ENCODE assay signal across 8 cellular contexts in genomic region chrX:119693032-119693995, GRCh38. TPM values are rescaled to one million over a fixed set of nuclear protein-coding genes. Genes with fewer than 3 reads are reported as not detected.
DNase-seq lines count a peak whose midpoint lies in the region; ATAC-seq and TF ChIP-seq lines count a peak whose summit lies in the region.

SEPTIN6 (minus strand) TSS chrX:119693168; CDS start chrX:119693105, 63 bp downstream.

- H3K27me3 ChIP-seq in Caco-2 (replicated peaks; ENCODE audit: control insufficient read depth, insufficient read depth, low read length), result no peaks in the 10 kb centered on the region
- no peaks in the 10 kb centered on the region for H3K27me3 ChIP-seq in HL-60 (ENCODE audit: insufficient read depth, poor library complexity, severe bottlenecking)
- H3K27me3 ChIP-seq in Panc1 (ENCODE audit: control insufficient read depth, insufficient read depth, low read length), result no peaks in the 10 kb centered on the region
- H3K27me3 ChIP-seq in fibroblast of lung (ENCODE audit: control insufficient read depth, insufficient read depth, low read length), result no peaks in the 10 kb centered on the region

- H3K27ac Mint-ChIP-seq in Caco-2 (ENCODE audit: unreplicated experiment) (peak within 1 kb of the TSS; percentile 59), natural killer cell (peak within 1 kb of the TSS; percentile 96 to 98)
- H3K27ac Mint-ChIP-seq in stimulated activated naive CD8-positive, alpha-beta T cell treated with anti-CD3 and anti-CD28 coated beads, Interleukin-15, Interleukin-2, amounts not matched to agents 100 ng/mL and 50 ng/mL, for 24 hours, result peak within 1 kb of the TSS; percentile 100

- no peak for TF ChIP-seq CTCF in Caco-2 (IDR thresholded peaks at IDR 0.05; ENCODE audit: insufficient read depth in 1 of 2, low read depth in 1 of 2, low read length in 1 of 2, severe bottlenecking in 1 of 2, unreplicated experiment in 1 of 2)
- TF ChIP-seq CTCF in HL-60 (IDR thresholded peaks at IDR 0.05; ENCODE audit: insufficient read depth, low read length), result no peak
- no peak for TF ChIP-seq CTCF in Panc1 (IDR thresholded peaks at IDR 0.05)
- no peak for TF ChIP-seq CTCF in fibroblast of lung (conservative IDR thresholded peaks at IDR 0.05 in 1 of 2, IDR thresholded peaks at IDR 0.05 in 1 of 2; ENCODE audit: low read depth in 1 of 2, low read length in 2 of 2)
- no peak for TF ChIP-seq CTCF in natural killer cell (IDR thresholded peaks at IDR 0.05)

- BruUV-seq in Caco-2 (replicated peaks; lab: Mats Ljungman, UMichigan), result no TSS peak
- no TSS peak for BruUV-seq in Panc1 (replicated peaks; lab: Mats Ljungman, UMichigan)

- no peaks in the 10 kb centered on the region for H3K4me1 ChIP-seq in Caco-2
- H3K4me1 ChIP-seq in Panc1 (ENCODE audit: control insufficient read depth, insufficient read depth, low read length), result peaks cover 6% of the 10 kb centered on the region
- H3K4me1 ChIP-seq in fibroblast of lung (ENCODE audit: control insufficient read depth, extremely low read depth, insufficient read depth, low read length), result no peaks in the 10 kb centered on the region

- H3K36me3 ChIP-seq in Caco-2 (ENCODE audit: control insufficient read depth, insufficient read depth, low read length) (no peaks in the 10 kb centered on the region), Panc1 (ENCODE audit: control insufficient read depth, insufficient read depth, low read length) (no peaks in the 10 kb centered on the region), fibroblast of lung (ENCODE audit: control insufficient read depth, insufficient read depth, low read length) (no peaks in the 10 kb centered on the region)

- no peaks in the 10 kb centered on the region for H3K36me3 Mint-ChIP-seq in Caco-2 (ENCODE audit: insufficient read depth, unreplicated experiment)
- H3K36me3 Mint-ChIP-seq in activated T-cell treated with anti-CD3 and anti-CD28 coated beads, Interleukin-2, amount 50 U/mL, for 4 hours (ENCODE audit: insufficient read depth), result no peaks in the 10 kb centered on the region
- H3K36me3 Mint-ChIP-seq in natural killer cell, result no peaks in the 10 kb centered on the region
- no peaks in the 10 kb centered on the region for H3K36me3 Mint-ChIP-seq in stimulated activated naive CD8-positive, alpha-beta T cell treated with anti-CD3 and anti-CD28 coated beads, Interleukin-15, Interleukin-2, amounts not matched to agents 100 ng/mL and 50 ng/mL, for 24 hours (ENCODE audit: low read depth)

- in situ Hi-C loops in Panc1 (cut with HindIII; ENCODE audit: low pct_unique_long_range_greater_than_20kb, low sequenced_read_pairs), result no loop called here

- H4K20me1 ChIP-seq in fibroblast of lung (ENCODE audit: control insufficient read depth, extremely low read depth, insufficient read depth, low read length), result no peaks in the 10 kb centered on the region

- H3K4me3 Mint-ChIP-seq in Caco-2 (ENCODE audit: unreplicated experiment), result peak within 1 kb of the TSS; percentile 89
- peak within 1 kb of the TSS; percentile 98 for H3K4me3 Mint-ChIP-seq in activated T-cell treated with anti-CD3 and anti-CD28 coated beads, Interleukin-2, amount 50 U/mL, for 4 hours
- peak within 1 kb of the TSS; percentile 95 for H3K4me3 Mint-ChIP-seq in natural killer cell
- H3K4me3 Mint-ChIP-seq in stimulated activated naive CD8-positive, alpha-beta T cell treated with anti-CD3 and anti-CD28 coated beads, Interleukin-15, Interleukin-2, amounts not matched to agents 100 ng/mL and 50 ng/mL, for 24 hours, result peak within 1 kb of the TSS; percentile 98

- H3K9me3 ChIP-seq in Caco-2 (no peaks in the 10 kb centered on the region), Panc1 (ENCODE audit: control insufficient read depth, insufficient read depth, low read depth, low read length) (no peaks in the 10 kb centered on the region), fibroblast of lung (ENCODE audit: control insufficient read depth, insufficient read depth, low read depth, low read length) (no peaks in the 10 kb centered on the region)

- H2AFZ ChIP-seq in fibroblast of lung (ENCODE audit: low read length), result peak within 1 kb of the TSS; percentile 41

- POLR2A ChIA-PET in Caco-2 (lab: Charles Lee) (interaction anchor here (0.5 to 1.0 kb wide), 3 partner anchors 13 to 65 kb away, joined by 4 read pairs; partner anchors contain the start of gene SOWAHD), Panc1 (lab: Charles Lee) (interaction anchor here (0.5 to 1.1 kb wide), 5 partner anchors 52 to 1017 kb away, joined by 3 to 9 read pairs (median 3); partner anchors contain the start of gene SOWAHD)

- H3K4me2 ChIP-seq in fibroblast of lung (ENCODE audit: extremely low read depth, insufficient read depth, low read length), result peak within 1 kb of the TSS; percentile 40

- H3K4me1 Mint-ChIP-seq in Caco-2 (ENCODE audit: low read depth, unreplicated experiment) (no peaks in the 10 kb centered on the region), natural killer cell (peaks cover 26 to 47% of the 10 kb centered on the region in 2 donors)
- peaks cover 17% of the 10 kb centered on the region for H3K4me1 Mint-ChIP-seq in activated T-cell treated with anti-CD3 and anti-CD28 coated beads, Interleukin-2, amount 50 U/mL, for 4 hours (ENCODE audit: low read depth)
- H3K4me1 Mint-ChIP-seq in stimulated activated naive CD8-positive, alpha-beta T cell treated with anti-CD3 and anti-CD28 coated beads, Interleukin-15, Interleukin-2, amounts not matched to agents 100 ng/mL and 50 ng/mL, for 24 hours (ENCODE audit: low read depth), result peaks cover 18% of the 10 kb centered on the region

- H3K9me3 Mint-ChIP-seq in Caco-2 (ENCODE audit: unreplicated experiment), result no peaks in the 10 kb centered on the region
- H3K9me3 Mint-ChIP-seq in activated T-cell treated with anti-CD3 and anti-CD28 coated beads, Interleukin-2, amount 50 U/mL, for 4 hours, result no peaks in the 10 kb centered on the region
- no peaks in the 10 kb centered on the region for H3K9me3 Mint-ChIP-seq in natural killer cell
- H3K9me3 Mint-ChIP-seq in stimulated activated naive CD8-positive, alpha-beta T cell treated with anti-CD3 and anti-CD28 coated beads, Interleukin-15, Interleukin-2, amounts not matched to agents 100 ng/mL and 50 ng/mL, for 24 hours, result no peaks in the 10 kb centered on the region

- H3K9ac ChIP-seq in fibroblast of lung (ENCODE audit: insufficient read depth, low read length), result peak within 1 kb of the TSS; percentile 66

- H3K27ac ChIP-seq in HL-60 (replicated peaks) (peak within 1 kb of the TSS; percentile 89), Panc1 (ENCODE audit: low read length) (peak within 1 kb of the TSS; percentile 74), fibroblast of lung (ENCODE audit: insufficient read depth, low read length) (peak within 1 kb of the TSS; percentile 28)

- H3K79me2 ChIP-seq in fibroblast of lung (ENCODE audit: control insufficient read depth, insufficient read depth, low read length), result no peaks in the 10 kb centered on the region

- DNase-seq in Caco-2 (peak; percentile 63 to 68), HL-60 (ENCODE audit: low read depth in 1 of 2, low spot score in 1 of 2) (peak; percentile 61 to 78), Panc1 (ENCODE audit: low read depth, low spot score) (no peak), fibroblast of lung (ENCODE audit: low read depth in 2 of 2) (peak; percentile 58 to 72), natural killer cell (peak; percentile 78)
- peak; percentile 78 for DNase-seq in activated T-cell treated with anti-CD3 and anti-CD28 coated beads, Interleukin-2, amount 50 U/mL, for 4 hours

- ATAC-seq in GM19463 (IDR thresholded peaks at IDR 0.05; ENCODE audit: unreplicated experiment), result peak; percentile 59
- peak; percentile 88 for ATAC-seq in Panc1
- ATAC-seq in activated T-cell treated with anti-CD3 and anti-CD28 coated beads, Interleukin-2, amount 50 U/mL, for 4 hours, result peak; percentile 64 to 66
- ATAC-seq in natural killer cell, result peak; percentile 62 to 86 (median 73)

- H3K4me3 ChIP-seq in Caco-2 (ENCODE audit: low read depth, low read length) (peak within 1 kb of the TSS; percentile 64), HL-60 (replicated peaks; ENCODE audit: insufficient read depth, low read length) (peak within 1 kb of the TSS; percentile 72), Panc1 (ENCODE audit: low read depth in 2 of 2, low read length in 2 of 2) (peak within 1 kb of the TSS; percentile 71 to 77), fibroblast of lung (replicated peaks in 1 of 4; ENCODE audit: control extremely low read depth in 1 of 4, insufficient read depth in 1 of 4, low read depth in 3 of 4, low read length in 4 of 4) (peak within 1 kb of the TSS; percentile 57 to 65 (median 60))

- intact Hi-C loops in Caco-2 (cut with micrococcal nuclease; ENCODE audit: unreplicated experiment), result loop anchor here (5.0 kb wide), 1 partner anchor 81 kb away; no protein-coding TSS in a partner anchor
- intact Hi-C loops in Panc1 (cut with micrococcal nuclease; ENCODE audit: unreplicated experiment), result no loop called here
- intact Hi-C loops in natural killer cell (cut with micrococcal nuclease), result loop anchor here (2.0 to 5.0 kb wide), 2 partner anchors 15 to 46 kb away; no protein-coding TSS in a partner anchor

- no peaks in the 10 kb centered on the region for H3K27me3 Mint-ChIP-seq in Caco-2 (ENCODE audit: insufficient read depth, unreplicated experiment)
- H3K27me3 Mint-ChIP-seq in activated T-cell treated with anti-CD3 and anti-CD28 coated beads, Interleukin-2, amount 50 U/mL, for 4 hours (ENCODE audit: low read depth), result no peaks in the 10 kb centered on the region
- H3K27me3 Mint-ChIP-seq in natural killer cell (ENCODE audit: low read depth in 2 of 2), result no peaks in the 10 kb centered on the region
- H3K27me3 Mint-ChIP-seq in stimulated activated naive CD8-positive, alpha-beta T cell treated with anti-CD3 and anti-CD28 coated beads, Interleukin-15, Interleukin-2, amounts not matched to agents 100 ng/mL and 50 ng/mL, for 24 hours, result no peaks in the 10 kb centered on the region

- CTCF ChIA-PET in Caco-2 (lab: Charles Lee) (interaction anchor here (0.6 to 1.2 kb wide), 3 partner anchors 25 to 87 kb away, joined by 3 to 7 read pairs (median 3); partner anchors contain the start of gene NKRF), Panc1 (lab: Charles Lee) (interaction anchor here (0.5 to 1.4 kb wide), 8 partner anchors 27 to 537 kb away, joined by 3 to 6 read pairs (median 3); no protein-coding TSS in a partner anchor)

RNA-seq across cellular contexts. Expression of gene SEPTIN6, which starts in this region (rescaled TPM):
- 11.1 and 12.1 TPM in 2 replicates for total RNA-seq in Caco-2 (2022)
- 31.2 TPM for total RNA-seq in Panc1 (2021; ENCODE audit: unreplicated experiment)
- 41.0 TPM for polyA plus RNA-seq in Panc1 (2012; ENCODE audit: insufficient read length)
- 100 to 1,000 TPM; 100 to 131 (median 104) TPM for total RNA-seq in activated T-cell treated with anti-CD3 and anti-CD28 coated beads, Interleukin-2, amount 50 U/mL, for 4 hours
- total RNA-seq in fibroblast of lung, result 5.6 and 5.9 TPM in 2 replicates
- polyA plus RNA-seq in fibroblast of lung, result 12.8 and 19.9 TPM in 2 replicates
- 11.6 and 14.6 TPM in 2 replicates for polyA plus RNA-seq in fibroblast of lung (2012)
- 10.9 and 22.3 TPM in 2 replicates for polyA minus RNA-seq in fibroblast of lung (ENCODE audit: low replicate concordance)
- 100 to 1,000 TPM; 138 to 202 (median 158) TPM for total RNA-seq in natural killer cell

Comparison
In these comparisons a context has a peak if more than half of its experiments do, and no peak if none do; other contexts are left out.
1. H3K27ac ChIP-seq: peak in every context shown above with its lines; median percentile 89 in HL-60; 74 in Panc1; 28 in fibroblast of lung.